10 cellular contexts compared by ENCODE assay signal in the genomic region with DNA sequence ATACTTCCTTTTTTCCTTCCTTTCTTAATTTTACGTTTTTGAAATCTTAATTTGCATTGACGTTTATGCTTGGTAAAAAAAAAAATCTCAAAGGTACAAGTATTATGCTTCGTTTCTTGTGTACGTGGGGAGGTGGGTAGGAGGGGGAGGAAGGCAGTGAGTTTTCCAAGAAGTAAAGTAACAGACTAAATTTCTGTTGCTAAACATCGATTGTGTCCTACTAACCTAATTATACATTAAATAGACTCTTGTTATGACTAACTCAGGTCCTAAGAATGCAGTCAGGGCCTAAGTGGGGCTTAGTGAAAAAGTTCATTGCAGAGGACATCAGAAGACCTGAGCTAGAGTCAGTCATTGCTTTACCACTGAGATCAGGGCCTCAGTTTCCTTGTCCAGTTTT. TPM values are rescaled to one million over a fixed set of nuclear protein-coding genes. Genes with fewer than 3 reads are reported as not detected.
DNase-seq lines count a peak whose midpoint lies in the region; ATAC-seq lines count a peak whose summit lies in the region.
"Had no signal": no experiment of that assay in that cellular context is flagged by ENCODE, and none has a peak within 500 bp of the region (broad histone marks: within the 10 kb centered on the region; RNA-seq: fewer than 3 reads in every experiment).

No MANE protein-coding gene starts in this region.

- no peak for DNase-seq in activated T-cell treated with anti-CD3 and anti-CD28 coated beads, Interleukin-2, amount 50 U/mL, for 72 hours
- DNase-seq in activated T-cell treated with anti-CD3 and anti-CD28 coated beads, Interleukin-2, amount 50 U/mL, for 1 hour, result no peak
- no peak for DNase-seq in activated T-helper 2 cell treated with anti-CD3 and anti-CD28 coated beads, Interferon-gamma antibody, Interleukin-2, Interleukin-4, amounts not matched to agents 10 μg/mL and 5 μg/mL and 100 μg/mL, durations not matched to agents 14 hours and 24 hours and 36 hours (ENCODE audit: low spot score)
- DNase-seq in A172 (ENCODE audit: low spot score) (no peak), ureter (ENCODE audit: low spot score) (no peak)
- DNase-seq in stimulated activated CD4-positive, alpha-beta T cell treated with anti-CD3 and anti-CD28 coated beads, Interleukin-1b, Interleukin-23, amount 100 ng/mL, for 48 hours, result no peak
- DNase-seq: NCI-H146, right cardiac atrium had no signal

- peak; percentile 39 to 46 for ATAC-seq in activated T-cell treated with anti-CD3 and anti-CD28 coated beads, Interleukin-2, amount 50 U/mL, for 72 hours (replicated peaks in 1 of 2)
- ATAC-seq in HG03095 (IDR thresholded peaks at IDR 0.05; ENCODE audit: unreplicated experiment), result peak; percentile 46
- ATAC-seq: right cardiac atrium had no signal

- intact Hi-C loops in activated T-helper 2 cell treated with anti-CD3 and anti-CD28 coated beads, Interferon-gamma antibody, Interleukin-2, Interleukin-4, amounts not matched to agents 10 μg/mL and 5 μg/mL and 100 μg/mL, durations not matched to agents 14 hours and 24 hours and 36 hours (cut with micrococcal nuclease), result loop anchor here (1.0 kb wide), 4 partner anchors 8 to 28 kb away; no protein-coding TSS in a partner anchor

- peak overlapping the region; percentile 77 for H3K27ac Mint-ChIP-seq in activated T-cell treated with anti-CD3 and anti-CD28 coated beads, Interleukin-2, amount 50 U/mL, for 72 hours
- H3K27ac Mint-ChIP-seq in activated T-helper 2 cell treated with anti-CD3 and anti-CD28 coated beads, Interferon-gamma antibody, Interleukin-2, Interleukin-4, amounts not matched to agents 10 μg/mL and 5 μg/mL and 100 μg/mL, durations not matched to agents 14 hours and 24 hours and 36 hours, result peak overlapping the region; percentile 81
- H3K27ac Mint-ChIP-seq in stimulated activated naive CD8-positive, alpha-beta T cell treated with anti-CD3 and anti-CD28 coated beads, Interleukin-15, Interleukin-2, amounts not matched to agents 100 ng/mL and 50 ng/mL, for 24 hours, result peak overlapping the region; percentile 90

- no peaks in the 10 kb centered on the region for H3K27me3 Mint-ChIP-seq in activated T-cell treated with anti-CD3 and anti-CD28 coated beads, Interleukin-2, amount 50 U/mL, for 72 hours (ENCODE audit: low read depth)
- H3K27me3 Mint-ChIP-seq in activated T-helper 2 cell treated with anti-CD3 and anti-CD28 coated beads, Interferon-gamma antibody, Interleukin-2, Interleukin-4, amounts not matched to agents 10 μg/mL and 5 μg/mL and 100 μg/mL, durations not matched to agents 14 hours and 24 hours and 36 hours (ENCODE audit: low read depth), result no peaks in the 10 kb centered on the region
- no peaks in the 10 kb centered on the region for H3K27me3 Mint-ChIP-seq in stimulated activated naive CD8-positive, alpha-beta T cell treated with anti-CD3 and anti-CD28 coated beads, Interleukin-15, Interleukin-2, amounts not matched to agents 100 ng/mL and 50 ng/mL, for 24 hours

- peaks cover 0 to 1% of the 10 kb centered on the region in 2 donors for H3K36me3 Mint-ChIP-seq in activated T-cell treated with anti-CD3 and anti-CD28 coated beads, Interleukin-2, amount 50 U/mL, for 72 hours (ENCODE audit: insufficient read depth in 2 of 2)
- peaks cover 12% of the 10 kb centered on the region for H3K36me3 Mint-ChIP-seq in activated T-helper 2 cell treated with anti-CD3 and anti-CD28 coated beads, Interferon-gamma antibody, Interleukin-2, Interleukin-4, amounts not matched to agents 10 μg/mL and 5 μg/mL and 100 μg/mL, durations not matched to agents 14 hours and 24 hours and 36 hours (ENCODE audit: low read depth)
- peaks cover 5% of the 10 kb centered on the region for H3K36me3 Mint-ChIP-seq in stimulated activated naive CD8-positive, alpha-beta T cell treated with anti-CD3 and anti-CD28 coated beads, Interleukin-15, Interleukin-2, amounts not matched to agents 100 ng/mL and 50 ng/mL, for 24 hours (ENCODE audit: low read depth)

- H3K4me1 Mint-ChIP-seq in activated T-cell treated with anti-CD3 and anti-CD28 coated beads, Interleukin-2, amount 50 U/mL, for 72 hours (ENCODE audit: low read depth), result peaks cover 90% of the 10 kb centered on the region
- peaks cover 79% of the 10 kb centered on the region for H3K4me1 Mint-ChIP-seq in activated T-helper 2 cell treated with anti-CD3 and anti-CD28 coated beads, Interferon-gamma antibody, Interleukin-2, Interleukin-4, amounts not matched to agents 10 μg/mL and 5 μg/mL and 100 μg/mL, durations not matched to agents 14 hours and 24 hours and 36 hours (ENCODE audit: low read depth)
- H3K4me1 Mint-ChIP-seq in stimulated activated naive CD8-positive, alpha-beta T cell treated with anti-CD3 and anti-CD28 coated beads, Interleukin-15, Interleukin-2, amounts not matched to agents 100 ng/mL and 50 ng/mL, for 24 hours (ENCODE audit: low read depth), result peaks cover 98% of the 10 kb centered on the region

- H3K9me3 Mint-ChIP-seq in activated T-cell treated with anti-CD3 and anti-CD28 coated beads, Interleukin-2, amount 50 U/mL, for 72 hours, result no peaks in the 10 kb centered on the region
- H3K9me3 Mint-ChIP-seq in activated T-helper 2 cell treated with anti-CD3 and anti-CD28 coated beads, Interferon-gamma antibody, Interleukin-2, Interleukin-4, amounts not matched to agents 10 μg/mL and 5 μg/mL and 100 μg/mL, durations not matched to agents 14 hours and 24 hours and 36 hours, result no peaks in the 10 kb centered on the region
- no peaks in the 10 kb centered on the region for H3K9me3 Mint-ChIP-seq in stimulated activated naive CD8-positive, alpha-beta T cell treated with anti-CD3 and anti-CD28 coated beads, Interleukin-15, Interleukin-2, amounts not matched to agents 100 ng/mL and 50 ng/mL, for 24 hours

- peak overlapping the region; percentile 68 to 75 for H3K4me3 Mint-ChIP-seq in activated T-cell treated with anti-CD3 and anti-CD28 coated beads, Interleukin-2, amount 50 U/mL, for 72 hours
- H3K4me3 Mint-ChIP-seq in activated T-helper 2 cell treated with anti-CD3 and anti-CD28 coated beads, Interferon-gamma antibody, Interleukin-2, Interleukin-4, amounts not matched to agents 10 μg/mL and 5 μg/mL and 100 μg/mL, durations not matched to agents 14 hours and 24 hours and 36 hours (ENCODE audit: low read depth), result peak overlapping the region; percentile 38
- H3K4me3 Mint-ChIP-seq in stimulated activated naive CD8-positive, alpha-beta T cell treated with anti-CD3 and anti-CD28 coated beads, Interleukin-15, Interleukin-2, amounts not matched to agents 100 ng/mL and 50 ng/mL, for 24 hours, result peak overlapping the region; percentile 67

RNA-seq across cellular contexts. Expression of a gene that starts 17.5 kb away (rescaled TPM):
- total RNA-seq in activated T-cell treated with anti-CD3 and anti-CD28 coated beads, Interleukin-2, amount 50 U/mL, for 72 hours, result 10 to 100 TPM; 55.9 to 64.9 TPM
- total RNA-seq in activated T-helper 2 cell treated with anti-CD3 and anti-CD28 coated beads, Interferon-gamma antibody, Interleukin-2, Interleukin-4, amounts not matched to agents 10 μg/mL and 5 μg/mL and 100 μg/mL, durations not matched to agents 14 hours and 24 hours and 36 hours, result 105 and 118 TPM in 2 replicates
- 658 and 699 TPM in 2 replicates for total RNA-seq in A172 (2014; rRNA removed; shearing (Covaris generic))
- 54.1 TPM for total RNA-seq in ureter
